8 cellular contexts compared by ENCODE assay signal in the genomic region with DNA sequence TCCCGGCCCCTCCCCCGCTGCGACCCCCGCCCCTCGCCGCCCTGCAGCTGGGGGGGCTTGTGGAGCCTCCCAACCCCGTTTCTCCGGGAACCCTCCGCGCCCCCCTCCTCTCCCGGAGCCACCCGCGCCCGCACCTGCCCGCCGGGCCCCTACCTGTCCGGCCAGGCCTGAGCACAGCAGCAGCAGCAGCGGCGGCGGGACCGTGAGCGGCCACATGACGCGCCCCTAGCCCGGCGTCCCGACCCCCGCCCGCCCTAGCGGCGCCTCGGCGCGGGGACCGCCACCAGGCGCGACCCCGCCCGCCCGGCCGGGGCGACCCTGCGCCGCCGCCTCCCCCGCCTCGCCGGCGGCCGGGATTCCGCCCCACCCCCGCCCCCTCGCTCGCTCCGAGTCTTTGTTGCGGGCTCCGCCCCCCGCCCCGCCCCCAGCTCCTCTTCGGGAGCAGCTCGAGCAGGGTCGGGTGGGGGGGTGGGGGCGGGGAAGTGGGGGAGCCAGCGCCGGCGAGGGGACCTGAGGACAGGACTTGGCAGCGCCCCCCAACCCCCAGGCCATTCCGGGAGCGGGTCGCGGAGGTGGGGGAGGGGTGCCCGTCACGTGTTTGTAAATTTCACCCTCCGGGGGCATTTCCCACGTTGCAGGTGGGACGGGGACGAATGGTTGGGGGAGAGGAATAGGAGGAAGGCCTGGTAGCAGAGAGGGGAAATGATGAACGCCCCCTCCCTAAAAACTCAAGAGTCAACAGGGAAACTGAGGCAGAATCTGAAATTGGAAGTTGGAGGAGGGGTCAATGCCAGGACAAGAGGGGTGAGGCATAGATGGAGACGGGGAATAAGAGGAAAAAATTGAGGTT. TPM values are rescaled to one million over a fixed set of nuclear protein-coding genes. Genes with fewer than 3 reads are reported as not detected.
DNase-seq lines count a peak whose midpoint lies in the region; ATAC-seq and TF ChIP-seq lines count a peak whose summit lies in the region.

TSS of gene OLFM2 (minus strand) at position 365 of the 850 bp plus-strand sequence. CDS start at position 216, 149 bp downstream.

- H3F3A ChIP-seq in neural cell (ENCODE audit: insufficient read depth, low read length, poor library complexity, severe bottlenecking): no peaks in the 10 kb centered on the region

- H3K9me2 ChIP-seq in neural cell (ENCODE audit: insufficient read depth, low read length): no peaks in the 10 kb centered on the region

- TF ChIP-seq CTCF in neural cell (IDR thresholded peaks at IDR 0.05; ENCODE audit: poor library complexity, severe bottlenecking): no peak

- H3K4me2 ChIP-seq in neural cell (ENCODE audit: low read length): peak within 1 kb of the TSS; percentile 93

- peak within 1 kb of the TSS; percentile 93 for H3K9ac ChIP-seq in neural cell (ENCODE audit: low read length)

- peak; percentile 79 for DNase-seq in D341Med (ENCODE audit: low spot score)
- peak; percentile 33 for DNase-seq in NCI-H1048 (lab: John Stamatoyannopoulos, UW)
- peak; percentile 9 for DNase-seq in effector CD8-positive, alpha-beta T cell (lab: John Stamatoyannopoulos, UW)
- DNase-seq in kidney glomerular epithelial cell (lab: John Stamatoyannopoulos, UW): no peak
- no peak for DNase-seq in Kasumi-1 (lab: John Stamatoyannopoulos, UW)

- H3K79me2 ChIP-seq in neural cell (replicated peaks; ENCODE audit: insufficient read depth, low read length): peaks cover 21% of the 10 kb centered on the region

- TF ChIP-seq EP300 in neural cell (conservative IDR thresholded peaks at IDR 0.05; ENCODE audit: poor library complexity, severe bottlenecking): no peak

- ATAC-seq in GM21390 (IDR thresholded peaks at IDR 0.05; ENCODE audit: unreplicated experiment) (no peak), GM21367 (IDR thresholded peaks at IDR 0.05; ENCODE audit: unreplicated experiment) (no peak)

- peak within 1 kb of the TSS; percentile 73 for H3K27ac ChIP-seq in neural cell (ENCODE audit: low read length)

- H4K20me1 ChIP-seq in neural cell (ENCODE audit: insufficient read depth): no peaks in the 10 kb centered on the region

- H3K27me3 ChIP-seq in neural cell (ENCODE audit: insufficient read depth, low read depth, low read length): peaks cover 2% of the 10 kb centered on the region

- no peak for TF ChIP-seq RAD21 in neural cell (conservative IDR thresholded peaks at IDR 0.05)

- peak within 1 kb of the TSS; percentile 83 for H2AFZ ChIP-seq in neural cell (ENCODE audit: low read depth, low read length)

- H3K36me3 ChIP-seq in neural cell (ENCODE audit: insufficient read depth, low read length): no peaks in the 10 kb centered on the region

- peak within 1 kb of the TSS; percentile 98 for H3K4me3 ChIP-seq in neural cell (ENCODE audit: low read length)

- no peaks in the 10 kb centered on the region for H3K9me3 ChIP-seq in neural cell (ENCODE audit: low read length)

TF ChIP-seq in neural cell, 6 proteins besides CTCF, POLR2A, EP300 and RAD21:
- TF ChIP-seq TAF1 (IDR thresholded peaks at IDR 0.05; ENCODE audit: low read depth) (no peak), MXI1 (conservative IDR thresholded peaks at IDR 0.05; ENCODE audit: poor library complexity, severe bottlenecking) (peak; percentile 25), POLR2AphosphoS5 (IDR thresholded peaks at IDR 0.05) (peak; percentile 30), EZH2 (IDR thresholded peaks at IDR 0.05; ENCODE audit: borderline replicate concordance, insufficient read depth, low read length, poor library complexity, severe bottlenecking) (no peak), SMC3 (conservative IDR thresholded peaks at IDR 0.05; ENCODE audit: poor library complexity) (no peak)
- TF ChIP-seq, protein P1, sequence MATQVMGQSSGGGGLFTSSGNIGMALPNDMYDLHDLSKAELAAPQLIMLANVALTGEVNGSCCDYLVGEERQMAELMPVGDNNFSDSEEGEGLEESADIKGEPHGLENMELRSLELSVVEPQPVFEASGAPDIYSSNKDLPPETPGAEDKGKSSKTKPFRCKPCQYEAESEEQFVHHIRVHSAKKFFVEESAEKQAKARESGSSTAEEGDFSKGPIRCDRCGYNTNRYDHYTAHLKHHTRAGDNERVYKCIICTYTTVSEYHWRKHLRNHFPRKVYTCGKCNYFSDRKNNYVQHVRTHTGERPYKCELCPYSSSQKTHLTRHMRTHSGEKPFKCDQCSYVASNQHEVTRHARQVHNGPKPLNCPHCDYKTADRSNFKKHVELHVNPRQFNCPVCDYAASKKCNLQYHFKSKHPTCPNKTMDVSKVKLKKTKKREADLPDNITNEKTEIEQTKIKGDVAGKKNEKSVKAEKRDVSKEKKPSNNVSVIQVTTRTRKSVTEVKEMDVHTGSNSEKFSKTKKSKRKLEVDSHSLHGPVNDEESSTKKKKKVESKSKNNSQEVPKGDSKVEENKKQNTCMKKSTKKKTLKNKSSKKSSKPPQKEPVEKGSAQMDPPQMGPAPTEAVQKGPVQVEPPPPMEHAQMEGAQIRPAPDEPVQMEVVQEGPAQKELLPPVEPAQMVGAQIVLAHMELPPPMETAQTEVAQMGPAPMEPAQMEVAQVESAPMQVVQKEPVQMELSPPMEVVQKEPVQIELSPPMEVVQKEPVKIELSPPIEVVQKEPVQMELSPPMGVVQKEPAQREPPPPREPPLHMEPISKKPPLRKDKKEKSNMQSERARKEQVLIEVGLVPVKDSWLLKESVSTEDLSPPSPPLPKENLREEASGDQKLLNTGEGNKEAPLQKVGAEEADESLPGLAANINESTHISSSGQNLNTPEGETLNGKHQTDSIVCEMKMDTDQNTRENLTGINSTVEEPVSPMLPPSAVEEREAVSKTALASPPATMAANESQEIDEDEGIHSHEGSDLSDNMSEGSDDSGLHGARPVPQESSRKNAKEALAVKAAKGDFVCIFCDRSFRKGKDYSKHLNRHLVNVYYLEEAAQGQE (IDR thresholded peaks at IDR 0.05; ENCODE audit: borderline replicate concordance): no peak

RNA-seq across cellular contexts. Expression of gene OLFM2, which starts in this region (rescaled TPM):
- 68.6 and 75.7 TPM in 2 replicates for polyA plus RNA-seq in neural cell
- polyA minus RNA-seq in neural cell: 116 and 124 TPM in 2 replicates

Comparison
In these comparisons a context has a peak if more than half of its experiments do, and no peak if none do; other contexts are left out.
1. DNase-seq: peak in D341Med (single experiment), NCI-H1048 (single experiment) and effector CD8-positive, alpha-beta T cell (single experiment); none in kidney glomerular epithelial cell (single experiment) and Kasumi-1 (0 of 2).